Comparison of ENCODE assay signal across 11 cellular contexts in genomic region chr2:160428425-160428763, GRCh38.
DNase-seq lines count a peak whose midpoint lies in the region; ATAC-seq and TF ChIP-seq lines count a peak whose summit lies in the region.
"Had no signal": no experiment of that assay in that cellular context is flagged by ENCODE, and none has a peak within 500 bp of the region (broad histone marks: within the 10 kb centered on the region; RNA-seq: fewer than 3 reads in every experiment).

No MANE protein-coding gene starts in this region.

- intact Hi-C loops in heart left ventricle (cut with DNase I) (loop anchor here in 8 of 10 donors (2.0 to 10.0 kb wide), 10 partner anchors 54 to 564 kb away; partner anchors contain the start of gene RBMS1 (in 7 of the 8)), Right ventricle myocardium inferior (cut with DNase I) (loop anchor here (5.0 to 10.0 kb wide), 3 partner anchors 56 to 476 kb away; no protein-coding TSS in a partner anchor)

- H3K36me3 Mint-ChIP-seq in activated naive CD8-positive, alpha-beta T cell treated with anti-CD3 and anti-CD28 coated beads for 36 hours: peaks cover 26% of the 10 kb centered on the region

- H3K4me3 ChIP-seq in heart left ventricle: peak overlapping the region in 6 of 12 donors; percentile 21 to 45 (median 28)
- peak overlapping the region in 1 of 2 donors; percentile 45 for H3K4me3 ChIP-seq in muscle layer of duodenum (ENCODE audit: low read depth in 1 of 2, low read length in 2 of 2)
- peak overlapping the region in 1 of 4 donors; percentile 12 for H3K4me3 ChIP-seq in upper lobe of left lung

- ATAC-seq in heart left ventricle: no peak
- ATAC-seq in Right ventricle myocardium inferior: no peak
- peak in 1 of 2 donors; percentile 7 for ATAC-seq in upper lobe of left lung (ENCODE audit: low FRiP score in 2 of 2)
- ATAC-seq in GM19455 (IDR thresholded peaks at IDR 0.05; ENCODE audit: unreplicated experiment): no peak
- no peak for ATAC-seq in GM19035 (IDR thresholded peaks at IDR 0.05; ENCODE audit: unreplicated experiment)

- H3K27me3 ChIP-seq in heart left ventricle (no peaks in the 10 kb centered on the region), muscle layer of duodenum (ENCODE audit: low read depth, low read length) (no peaks in the 10 kb centered on the region), upper lobe of left lung (no peaks in the 10 kb centered on the region)

- peak overlapping the region; percentile 91 for H3K27ac Mint-ChIP-seq in activated naive CD8-positive, alpha-beta T cell treated with anti-CD3 and anti-CD28 coated beads for 36 hours

- no peaks in the 10 kb centered on the region for H3K27me3 Mint-ChIP-seq in activated naive CD8-positive, alpha-beta T cell treated with anti-CD3 and anti-CD28 coated beads for 36 hours

- H3K9me3 ChIP-seq in heart left ventricle: peaks cover 0 to 11% (median 2%) of the 10 kb centered on the region in 12 donors
- peaks cover 0 to 4% of the 10 kb centered on the region in 2 donors for H3K9me3 ChIP-seq in muscle layer of duodenum (ENCODE audit: control insufficient read depth in 1 of 2, low read length in 2 of 2)
- peaks cover 0 to 13% (median 2%) of the 10 kb centered on the region in 4 donors for H3K9me3 ChIP-seq in upper lobe of left lung

- H3K4me1 Mint-ChIP-seq in activated naive CD8-positive, alpha-beta T cell treated with anti-CD3 and anti-CD28 coated beads for 36 hours: peaks cover 54% of the 10 kb centered on the region

- no peak for TF ChIP-seq EP300 in upper lobe of left lung (IDR thresholded peaks at IDR 0.05)

- no peak for TF ChIP-seq CTCF in heart left ventricle (IDR thresholded peaks at IDR 0.05)
- no peak for TF ChIP-seq CTCF in upper lobe of left lung (IDR thresholded peaks at IDR 0.05)
- TF ChIP-seq CTCF in GM20000 (IDR thresholded peaks at IDR 0.05; ENCODE audit: extremely low read depth, missing control alignments): no peak

- 63 to 75% (median 65%) methylated on average over 4 of the region's 4 CpGs for WGBS in heart left ventricle, 4 donors
- 73 to 75% methylated on average over 4 of the region's 4 CpGs for WGBS in upper lobe of left lung, 2 donors

- peaks cover 8% of the 10 kb centered on the region for H3K9me3 Mint-ChIP-seq in activated naive CD8-positive, alpha-beta T cell treated with anti-CD3 and anti-CD28 coated beads for 36 hours

- peaks cover 0 to 64% (median 47%) of the 10 kb centered on the region in 12 donors for H3K4me1 ChIP-seq in heart left ventricle
- H3K4me1 ChIP-seq in muscle layer of duodenum (ENCODE audit: control insufficient read depth in 1 of 2, insufficient read depth in 2 of 2, low read length in 2 of 2): peaks cover 12% of the 10 kb centered on the region in 2 donors
- peaks cover 23 to 56% (median 32%) of the 10 kb centered on the region in 4 donors for H3K4me1 ChIP-seq in upper lobe of left lung

- DNase-seq in heart left ventricle: no peak
- DNase-seq in Right ventricle myocardium inferior (ENCODE audit: missing footprints): no peak
- no peak for DNase-seq in activated naive CD8-positive, alpha-beta T cell treated with anti-CD3 and anti-CD28 coated beads for 36 hours
- no peak for DNase-seq in upper lobe of left lung
- DNase-seq in GM20000 (ENCODE audit: low spot score): no peak
- DNase-seq: NCI-H226, WERI-Rb-1 had no signal

- H3K36me3 ChIP-seq in heart left ventricle (peaks cover 0 to 11% (median 0%) of the 10 kb centered on the region in 9 donors), muscle layer of duodenum (ENCODE audit: control insufficient read depth in 1 of 2, insufficient read depth in 2 of 2, low read length in 2 of 2) (peaks cover 0 to 3% of the 10 kb centered on the region in 2 donors), upper lobe of left lung (no peaks in the 10 kb centered on the region)
- H3K36me3 ChIP-seq: WERI-Rb-1 had no signal

- H3K27ac ChIP-seq in heart left ventricle (peak overlapping the region; percentile 20 to 82 (median 74)), muscle layer of duodenum (ENCODE audit: low read length) (peak overlapping the region; percentile 77), upper lobe of left lung (peak overlapping the region; percentile 34 to 69 (median 44))
- H3K27ac ChIP-seq: C4-2B, WERI-Rb-1 had no signal

- no peak for TF ChIP-seq POLR2A in heart left ventricle (IDR thresholded peaks at IDR 0.05)
- no peak for TF ChIP-seq POLR2A in upper lobe of left lung (IDR thresholded peaks at IDR 0.05)

- peak overlapping the region; percentile 68 for H3K4me3 Mint-ChIP-seq in activated naive CD8-positive, alpha-beta T cell treated with anti-CD3 and anti-CD28 coated beads for 36 hours
